ENCODE assay signal across 9 cellular contexts in the genomic region with DNA sequence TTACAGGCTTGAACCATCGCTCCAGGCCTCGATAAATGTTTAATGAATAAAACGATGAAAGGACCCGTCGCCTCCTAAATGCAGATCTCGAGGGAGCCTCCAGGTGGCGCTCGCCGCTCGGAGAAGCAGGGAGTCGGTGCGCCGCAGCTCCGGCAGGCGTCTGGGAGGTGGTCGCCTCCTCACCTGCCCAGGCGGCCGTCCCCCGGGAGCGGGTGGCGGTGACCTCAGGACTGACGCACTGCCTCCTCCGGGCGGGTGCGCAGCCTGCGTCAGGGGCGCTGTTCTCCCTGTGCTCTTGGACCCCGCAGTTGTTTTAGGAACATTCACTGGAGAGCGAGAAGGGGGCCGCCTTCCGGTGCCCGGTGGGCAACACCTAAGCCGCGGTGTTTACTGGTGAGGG. TPM values are rescaled to one million over a fixed set of nuclear protein-coding genes. Genes with fewer than 3 reads are reported as not detected.
DNase-seq lines count a peak whose midpoint lies in the region; ATAC-seq and TF ChIP-seq lines count a peak whose summit lies in the region.
"Had no signal": no experiment of that assay in that cellular context is flagged by ENCODE, and none has a peak within 500 bp of the region (broad histone marks: within the 10 kb centered on the region; RNA-seq: fewer than 3 reads in every experiment).

No MANE protein-coding gene starts in this region.

- ATAC-seq in gastroesophageal sphincter (no peak), GM19328 (IDR thresholded peaks at IDR 0.05; ENCODE audit: unreplicated experiment) (no peak)

- H3K27ac ChIP-seq in HL-60 (replicated peaks) (no peak overlapping the region), PC-9 (no peak overlapping the region), gastroesophageal sphincter (no peak overlapping the region), substantia nigra (ENCODE audit: low read depth, low read length, poor library complexity, severe bottlenecking) (no peak overlapping the region)
- H3K27ac ChIP-seq: epithelial cell of prostate had no signal

- WGBS in gastroesophageal sphincter (ENCODE audit: low coverage in 1 of 2), 2 donors, result 0% methylated on average over 5 of the region's 34 CpGs; no CpG with 5 or more reads in 1 of the 2 donors

- H3K36me3 ChIP-seq in PC-9 (ENCODE audit: low read depth) (no peaks in the 10 kb centered on the region), gastroesophageal sphincter (no peaks in the 10 kb centered on the region)

- H3K27me3 ChIP-seq in HL-60 (ENCODE audit: insufficient read depth, poor library complexity, severe bottlenecking) (no peaks in the 10 kb centered on the region), PC-9 (ENCODE audit: insufficient read depth, low read depth) (no peaks in the 10 kb centered on the region), gastroesophageal sphincter (peaks cover 46% of the 10 kb centered on the region)

- peaks cover 30% of the 10 kb centered on the region for H3K4me1 ChIP-seq in PC-9 (replicated peaks; ENCODE audit: insufficient read depth)
- peaks cover 0 to 7% (median 3%) of the 10 kb centered on the region in 3 donors for H3K4me1 ChIP-seq in gastroesophageal sphincter

- H4K20me1 ChIP-seq in PC-9 (ENCODE audit: insufficient read depth), result no peaks in the 10 kb centered on the region

- H3K9me3 ChIP-seq in PC-9 (ENCODE audit: insufficient read depth, low read depth) (no peaks in the 10 kb centered on the region), gastroesophageal sphincter (peaks cover 0 to 16% (median 0%) of the 10 kb centered on the region in 3 donors)

- no peak for TF ChIP-seq POLR2A in gastroesophageal sphincter (IDR thresholded peaks at IDR 0.05)

- intact Hi-C loops in PC-9 (cut with micrococcal nuclease; ENCODE audit: unreplicated experiment), result loop anchor here (5.0 to 10.0 kb wide), 2 partner anchors 135 to 482 kb away; no protein-coding TSS in a partner anchor

- H3K79me2 ChIP-seq in PC-9 (ENCODE audit: low read depth), result no peaks in the 10 kb centered on the region

- CTCF ChIA-PET in PC-9 (lab: Charles Lee), result interaction anchor here (0.6 kb wide), 2 partner anchors 47 to 89 kb away, joined by 3 to 4 read pairs; no protein-coding TSS in a partner anchor

- H3K4me2 ChIP-seq in PC-9, result peak overlapping the region; percentile 92

- no peak for TF ChIP-seq EP300 in gastroesophageal sphincter (IDR thresholded peaks at IDR 0.05)

- H3K4me3 ChIP-seq in HL-60 (replicated peaks; ENCODE audit: insufficient read depth, low read length) (peak overlapping the region; percentile 49), PC-9 (peak overlapping the region; percentile 60), gastroesophageal sphincter (peak overlapping the region in 1 of 2 donors; percentile 29)

- no TSS peak for BruUV-seq in PC-9 (replicated peaks; lab: Mats Ljungman, UMichigan)

- H3K9me2 ChIP-seq in PC-9 (ENCODE audit: insufficient read depth), result no peaks in the 10 kb centered on the region

- POLR2A ChIA-PET in PC-9 (lab: Charles Lee; ENCODE audit: unreplicated experiment), result no interaction called here

- DNase-seq in ELR (ENCODE audit: low read depth) (peak; percentile 19), HL-60 (ENCODE audit: low read depth in 1 of 2, low spot score in 1 of 2) (peak; percentile 15 to 55), PC-9 (peak; percentile 42 to 64), activated gamma-delta T cell treated with Interleukin-2 at 50 U/mL for 16 hours (peak; percentile 67), non-pigmented ciliary epithelial cell (ENCODE audit: low read depth) (peak; percentile 9), substantia nigra (lab: John Stamatoyannopoulos, UW) (peak in 40 of 49 donors; percentile 3 to 75 (median 29))

- peak overlapping the region; percentile 83 for H2AFZ ChIP-seq in PC-9

- H3F3A ChIP-seq in PC-9 (ENCODE audit: insufficient read depth, low read depth), result peaks cover 12% of the 10 kb centered on the region; the same call in 1 of the 2 replicates

- peak; percentile 73 for TF ChIP-seq CTCF in HL-60 (IDR thresholded peaks at IDR 0.05; ENCODE audit: insufficient read depth, low read length)
- TF ChIP-seq CTCF in PC-9 (conservative IDR thresholded peaks at IDR 0.05), result peak; percentile 89
- TF ChIP-seq CTCF in gastroesophageal sphincter (IDR thresholded peaks at IDR 0.05), result peak; percentile 68 to 85 (median 78)

RNA-seq across cellular contexts. Expression of a gene that starts 38.6 kb away (rescaled TPM):
- total RNA-seq in PC-9 (2021), result 53.8 and 74.4 TPM in 2 replicates
- total RNA-seq in gastroesophageal sphincter, result 10 to 100 TPM; 17.7 to 34.1 (median 24.8) TPM

Comparison
In these comparisons a context has a peak if more than half of its experiments do, and no peak if none do; other contexts are left out.
1. DNase-seq: peak in every context shown above with its lines; median percentile 67 in activated gamma-delta T cell treated with Interleukin-2 at 50 U/mL for 16 hours; 53 in PC-9; 35 in HL-60; 29 in substantia nigra; 19 in ELR; 9 in non-pigmented ciliary epithelial cell.